ENCODE assay signal across 1 cellular context in genomic region chr19:681638-682037, GRCh38.
TF ChIP-seq lines count a peak whose summit lies in the region.

No MANE protein-coding gene starts in this region.

TF ChIP-seq in HepG2, 621 proteins besides CTCF, POLR2A, EP300 and RAD21:
- no peak for TF ChIP-seq JUNB (CRISPR knock-in tag; IDR thresholded peaks at IDR 0.05; ENCODE audit: borderline replicate concordance)
- 0 out of 2 replicates have a peak, but pooled peaks have one; percentile 2 for TF ChIP-seq RXRA (CRISPR knock-in tag; IDR thresholded peaks at IDR 0.05)
